ENCODE assay signal across 24 cellular contexts in the genomic region with DNA sequence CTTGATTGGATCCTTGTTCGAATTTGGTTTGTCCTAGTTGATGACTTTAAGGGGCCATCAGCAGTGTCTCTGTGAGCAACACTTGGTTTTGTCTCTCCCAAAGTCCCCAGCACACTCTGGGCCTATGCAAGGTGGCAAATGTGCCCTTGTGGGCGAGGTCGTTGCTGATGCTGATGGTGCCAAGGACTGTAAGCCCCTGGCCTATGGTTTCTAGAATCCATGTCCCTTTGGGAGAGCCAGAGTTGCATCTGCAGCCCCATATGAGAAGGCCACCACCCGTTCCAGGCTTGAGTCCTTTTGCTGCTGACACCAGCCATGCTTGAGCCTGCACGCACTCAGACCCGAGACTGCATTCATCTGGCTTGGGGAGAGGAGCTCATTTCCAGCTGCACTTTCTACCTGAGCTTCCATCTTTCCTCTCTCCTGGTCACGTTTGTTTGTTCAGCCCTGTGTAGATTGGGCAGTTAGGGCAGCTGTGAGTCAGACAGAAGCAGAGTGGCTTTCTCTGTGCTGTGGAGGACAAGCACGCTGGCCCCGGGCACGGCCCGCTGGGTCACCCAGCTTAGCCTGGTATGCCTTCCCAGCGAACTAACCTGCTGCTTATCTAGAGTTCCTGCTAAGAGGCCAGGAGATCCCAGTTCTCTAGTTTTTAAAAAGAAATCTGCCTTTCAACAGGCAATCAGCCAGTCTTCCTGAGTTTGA. TPM values are rescaled to one million over a fixed set of nuclear protein-coding genes. Genes with fewer than 3 reads are reported as not detected.
"Had no signal": no experiment of that assay in that cellular context is flagged by ENCODE, and none has a peak within 500 bp of the region (broad histone marks: within the 10 kb centered on the region; RNA-seq: fewer than 3 reads in every experiment).

No MANE protein-coding gene starts in this region.

- H3K4me1 ChIP-seq: left lung, tibial nerve had no signal

- H3K27ac ChIP-seq: left lung, tibial nerve, VCaP had no signal

- H3K4me3 ChIP-seq: left lung, tibial nerve had no signal

- H3K36me3 ChIP-seq: left lung, tibial nerve had no signal

- DNase-seq: activated CD4-positive, alpha-beta T cell treated with anti-CD3 and anti-CD28 coated beads for 1 hour; activated CD4-positive, alpha-beta T cell treated with anti-CD3 and anti-CD28 coated beads, Interleukin-2, amount 50 U/mL, for 4 hours; activated naive CD4-positive, alpha-beta T cell treated with anti-CD3 and anti-CD28 coated beads for 36 hours; activated naive CD8-positive, alpha-beta T cell treated with anti-CD3 and anti-CD28 coated beads, Interleukin-2, amount 50 U/mL, for 24 hours; anterior cingulate cortex; central memory CD4-positive, alpha-beta T cell; kidney; left lung; mammary epithelial cell; nephron progenitor cell; occipital lobe; stimulated activated CD4-positive, alpha-beta T cell treated with anti-CD3 and anti-CD28 coated beads, Interleukin-12 subunit alpha, Interleukin-12 subunit beta, amount 100 ng/mL, for 4 hours; stimulated activated CD4-positive, alpha-beta T cell treated with anti-CD3 and anti-CD28 coated beads, Interleukin-1b, Interleukin-23, amount 100 ng/mL, for 48 hours; stimulated activated CD8-positive, alpha-beta memory T cell treated with anti-CD3 and anti-CD28 coated beads, Interleukin-4, amount 100 ng/mL, for 48 hours; stimulated activated naive CD8-positive, alpha-beta T cell treated with anti-CD3 and anti-CD28 coated beads, Interleukin-15, Interleukin-2, amounts not matched to agents 100 U/mL and 50 U/mL, for 24 hours; substantia nigra; T-helper 2 cell had no signal

- FAIRE-seq: colon, frontal cortex, kidney, urothelium cell line had no signal

- H3K9me3 ChIP-seq: left lung had no signal

- ATAC-seq: activated naive CD8-positive, alpha-beta T cell treated with anti-CD3 and anti-CD28 coated beads, Interleukin-2, amount 50 U/mL, for 24 hours; left lung; stimulated activated naive CD8-positive, alpha-beta T cell treated with anti-CD3 and anti-CD28 coated beads, Interleukin-15, Interleukin-2, amounts not matched to agents 100 U/mL and 50 U/mL, for 24 hours had no signal

RNA-seq across cellular contexts. Expression of a gene that starts 52.1 kb away (rescaled TPM):
- total RNA-seq: epithelial cell of proximal tubule, mammary epithelial cell, myocyte had no signal
- polyA plus RNA-seq: mammary epithelial cell had no signal
